Comparison of ENCODE assay signal across 24 cellular contexts in the genomic region with DNA sequence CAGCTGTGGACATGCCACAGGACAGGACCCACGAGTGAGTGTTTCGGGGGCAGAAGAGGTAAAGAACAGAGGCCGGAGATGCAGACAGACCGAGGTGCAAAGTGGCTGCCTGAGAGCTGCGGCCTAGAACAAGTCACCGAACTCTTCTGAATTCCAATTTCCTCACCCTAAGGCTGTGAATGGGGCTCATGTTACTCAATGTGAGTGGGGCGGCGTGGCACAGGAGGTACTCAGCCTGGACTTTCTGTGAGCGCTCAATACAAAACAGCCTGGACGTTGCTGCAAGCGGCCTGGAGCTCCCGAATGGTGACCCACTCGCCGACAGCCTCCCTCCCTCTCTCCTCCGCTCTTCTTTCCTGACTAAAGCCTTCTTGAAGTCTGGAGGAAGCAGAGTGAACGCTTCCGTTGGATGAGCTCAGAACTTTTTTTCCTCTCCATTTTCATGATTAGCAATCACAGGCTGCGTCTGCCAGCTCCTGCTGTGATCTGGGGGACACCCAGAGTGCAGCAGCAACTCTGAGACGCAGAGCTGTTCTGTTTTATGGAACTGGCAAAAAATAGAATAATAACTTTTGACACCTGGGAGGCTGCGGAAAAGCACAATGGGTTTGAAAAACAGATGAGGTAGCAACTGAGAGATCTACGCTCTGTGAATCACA.
"Had no signal": no experiment of that assay in that cellular context is flagged by ENCODE, and none has a peak within 500 bp of the region (broad histone marks: within the 10 kb centered on the region; RNA-seq: fewer than 3 reads in every experiment).

No MANE protein-coding gene starts in this region.

- H3K27ac ChIP-seq: epithelial cell of prostate, right lobe of liver, testis, transverse colon had no signal

- H3K4me1 ChIP-seq: right lobe of liver, testis, transverse colon had no signal

- H3K27me3 ChIP-seq: right lobe of liver, testis, transverse colon had no signal

- H3K4me3 ChIP-seq: right lobe of liver, testis, transverse colon had no signal

- DNase-seq: activated CD4-positive, alpha-beta memory T cell treated with anti-CD3 and anti-CD28 coated beads, Interleukin-2, amount 10 ng/mL, durations not matched to agents 7 days and 5 days; activated CD4-positive, alpha-beta T cell treated with anti-CD3 and anti-CD28 coated beads, Interleukin-2, amount 10 ng/mL, durations not matched to agents 7 days and 5 days; activated CD4-positive, CD25-positive, alpha-beta regulatory T cell treated with anti-CD3 and anti-CD28 coated beads, Interleukin-2, amount 50 U/mL, for 72 hours; activated CD8-positive, alpha-beta memory T cell treated with anti-CD3 and anti-CD28 coated beads, Interleukin-2, amount 50 U/mL, for 48 hours; activated gamma-delta T cell treated with Interleukin-2 at 50 U/mL for 16 hours; activated naive CD4-positive, alpha-beta T cell treated with anti-CD3 and anti-CD28 coated beads, Interleukin-2, amount 50 U/mL, for 16 hours; activated T-cell treated with anti-CD3 and anti-CD28 coated beads, Interleukin-2, amount 50 U/mL, for 24 hours; amniotic stem cell; central memory CD4-positive, alpha-beta T cell; left cardiac atrium; left ventricle myocardium superior; mammary epithelial cell; naive B cell; nephron progenitor cell; occipital lobe; right lobe of liver; stimulated activated CD4-positive, alpha-beta T cell treated with anti-CD3 and anti-CD28 coated beads, Interleukin-2, amount 100 ng/mL, for 48 hours; stimulated activated naive CD8-positive, alpha-beta T cell treated with anti-CD3 and anti-CD28 coated beads, Interleukin-15, Interleukin-2, amounts not matched to agents 100 U/mL and 50 U/mL, for 24 hours; SW 1271; T-helper 17 cell; T1000; testis; transverse colon had no signal

- H3K9me3 ChIP-seq: right lobe of liver, testis, transverse colon had no signal

- H3K36me3 ChIP-seq: right lobe of liver, transverse colon had no signal
